ENCODE assay signal across 10 cellular contexts in the genomic region with DNA sequence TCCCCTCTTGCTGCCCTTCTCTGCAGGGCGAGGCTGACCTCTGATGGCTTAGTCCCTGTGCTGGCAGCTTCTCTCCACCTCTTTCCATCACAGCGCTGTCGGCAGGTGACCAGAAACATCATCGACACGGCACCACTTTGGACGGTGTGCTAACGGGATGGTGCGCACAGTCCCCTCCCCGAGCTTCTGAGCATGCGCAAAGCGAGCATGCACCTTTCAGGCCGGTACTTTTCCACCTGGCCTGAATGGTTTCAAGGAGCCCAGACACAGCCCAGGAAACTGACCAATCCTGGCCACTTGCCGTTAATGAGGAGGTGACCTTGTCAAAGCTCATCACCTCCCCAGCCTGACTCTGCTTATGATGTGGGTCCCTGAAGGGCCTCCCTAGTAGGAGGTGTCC. TPM values are rescaled to one million over a fixed set of nuclear protein-coding genes. Genes with fewer than 3 reads are reported as not detected.
"Had no signal": no experiment of that assay in that cellular context is flagged by ENCODE, and none has a peak within 500 bp of the region (broad histone marks: within the 10 kb centered on the region; RNA-seq: fewer than 3 reads in every experiment).

No MANE protein-coding gene starts in this region.

- H2AFZ ChIP-seq: GM23248 had no signal

- ATAC-seq: HCT116, HepG2 had no signal

- H3K36me3 ChIP-seq: HAP-1 had no signal

- H3K27ac ChIP-seq: GM23248, HL-60 had no signal

- H3K4me1 ChIP-seq: HAP-1 had no signal

- H3K4me3 ChIP-seq: GM23248, HAP-1 had no signal

- H3K9ac ChIP-seq: GM23248 had no signal

- H3K9me3 ChIP-seq: HAP-1 had no signal

- DNase-seq: GM23248, GOT3, H7, HFFc6, KG1 had no signal

RNA-seq across cellular contexts. Expression of a gene that starts 54.8 kb away (rescaled TPM):
- polyA plus RNA-seq: IgD-negative memory B cell had no signal
